Comparison of ENCODE assay signal across 11 cellular contexts in the genomic region with DNA sequence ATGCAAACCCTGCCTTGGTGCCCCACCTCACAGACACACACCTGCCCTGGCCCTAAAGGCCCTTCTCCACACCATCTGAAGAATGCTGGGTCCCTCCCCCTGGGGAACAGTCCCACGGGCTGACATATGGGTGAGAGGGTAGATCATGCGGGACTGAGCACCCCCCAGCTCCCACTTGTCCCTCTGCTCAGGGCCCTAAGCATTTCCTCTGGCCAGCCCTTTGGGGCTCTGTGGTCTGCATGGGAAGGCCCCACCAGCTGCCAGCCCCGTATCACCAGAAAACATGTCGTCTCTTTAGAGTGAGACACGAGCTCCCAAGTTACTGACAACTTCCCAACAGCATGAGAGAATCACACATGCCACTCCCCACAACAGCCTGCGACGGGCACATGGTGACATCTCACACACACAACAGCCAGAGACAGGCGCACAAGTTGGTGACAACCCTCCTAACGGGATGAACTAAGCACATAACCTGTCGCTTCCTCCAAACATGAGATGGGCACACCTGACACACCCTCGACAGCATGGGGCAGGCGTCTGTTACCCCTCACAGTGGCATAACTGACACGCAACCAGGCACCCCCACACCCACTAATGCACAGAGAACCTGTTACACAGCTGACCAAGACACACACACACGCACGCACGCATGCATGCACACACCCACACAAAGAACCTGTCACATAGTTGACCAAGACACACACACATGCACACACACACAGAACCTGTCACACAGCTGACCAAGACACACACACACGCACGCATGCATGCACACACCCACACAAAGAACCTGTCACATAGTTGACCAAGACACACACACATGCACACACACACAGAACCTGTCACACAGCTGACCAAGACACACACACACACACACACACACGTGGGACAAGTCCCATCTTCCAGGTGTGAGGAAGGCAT. TPM values are rescaled to one million over a fixed set of nuclear protein-coding genes. Genes with fewer than 3 reads are reported as not detected.
A peak's percentile ranks its signal among the peaks of the same experiment; 100 is the strongest.
DNase-seq lines count a peak whose midpoint lies in the region; ATAC-seq, FAIRE-seq and TF ChIP-seq lines count a peak whose summit lies in the region.
"Had no signal": no experiment of that assay in that cellular context is flagged by ENCODE, and none has a peak within 500 bp of the region (broad histone marks: within the 10 kb centered on the region; RNA-seq: fewer than 3 reads in every experiment).

No MANE protein-coding gene starts in this region.

- no peaks in the 10 kb centered on the region for H3K9me3 ChIP-seq in BLaER1
- H3K9me3 ChIP-seq in kidney (ENCODE audit: control insufficient read depth in 1 of 2, low read length in 2 of 2), result no peaks in the 10 kb centered on the region
- no peaks in the 10 kb centered on the region for H3K9me3 ChIP-seq in sigmoid colon
- H3K9me3 ChIP-seq: neutrophil had no signal

- TF ChIP-seq EP300 in sigmoid colon (IDR thresholded peaks at IDR 0.05), result no peak

- peaks cover 100% of the 10 kb centered on the region for H4K20me1 ChIP-seq in BLaER1

- DNase-seq in astrocyte of the hippocampus (ENCODE audit: low read depth, low spot score) (peak; percentile 4), kidney (no peak), sigmoid colon (no peak), DMS79 (lab: John Stamatoyannopoulos, UW) (no peak), midbrain (lab: John Stamatoyannopoulos, UW) (no peak), MV-4-11 (lab: John Stamatoyannopoulos, UW) (no peak)
- DNase-seq: activated CD8-positive, alpha-beta T cell treated with anti-CD3 and anti-CD28 coated beads, Interleukin-2, amount 10 ng/mL, durations not matched to agents 7 days and 5 days had no signal

- H3K36me3 ChIP-seq in BLaER1, result peaks cover 23% of the 10 kb centered on the region
- no peaks in the 10 kb centered on the region for H3K36me3 ChIP-seq in kidney (ENCODE audit: control insufficient read depth in 1 of 2, insufficient read depth in 2 of 2, low read length in 2 of 2)
- peaks cover 0 to 10% (median 5%) of the 10 kb centered on the region in 4 donors for H3K36me3 ChIP-seq in sigmoid colon
- H3K36me3 ChIP-seq: neutrophil had no signal

- H3K4me1 ChIP-seq in BLaER1, result peaks cover 100% of the 10 kb centered on the region
- peaks cover 47 to 74% of the 10 kb centered on the region in 2 donors for H3K4me1 ChIP-seq in kidney (ENCODE audit: control insufficient read depth in 1 of 2, insufficient read depth in 1 of 2, low read depth in 1 of 2, low read length in 2 of 2)
- peaks cover 0 to 93% (median 88%) of the 10 kb centered on the region in 4 donors for H3K4me1 ChIP-seq in sigmoid colon

- intact Hi-C loops in kidney (cut with DNase I) (no loop called here), sigmoid colon (cut with DNase I) (no loop called here)

- H3K27me3 ChIP-seq in BLaER1 (no peaks in the 10 kb centered on the region), sigmoid colon (no peaks in the 10 kb centered on the region)

- H3K9ac ChIP-seq in BLaER1 (peak overlapping the region; percentile 53; the same call in 1 of the 2 replicates), kidney (ENCODE audit: low read length in 2 of 2) (peak overlapping the region in 1 of 2 donors; percentile 61)

- TF ChIP-seq CTCF in kidney (IDR thresholded peaks at IDR 0.05; ENCODE audit: borderline replicate concordance, extremely low read depth, insufficient read depth), result no peak
- TF ChIP-seq CTCF in sigmoid colon (IDR thresholded peaks at IDR 0.05), result no peak

- FAIRE-seq in kidney (lab: Jason Lieb, UNC), result no peak
- FAIRE-seq: frontal cortex had no signal

- 72 to 78% methylated on average over 19 of the region's 19 CpGs for WGBS in sigmoid colon, 2 donors

- peak overlapping the region; percentile 76 for H3K27ac ChIP-seq in BLaER1
- peak overlapping the region; percentile 69 to 76 for H3K27ac ChIP-seq in kidney (ENCODE audit: low read depth in 2 of 2, low read length in 2 of 2)
- peak overlapping the region; percentile 96 to 98 (median 97) for H3K27ac ChIP-seq in sigmoid colon
- H3K27ac ChIP-seq: neutrophil had no signal

- ATAC-seq in HG03432 (IDR thresholded peaks at IDR 0.05; ENCODE audit: unreplicated experiment), result no peak
- ATAC-seq: activated CD8-positive, alpha-beta T cell treated with anti-CD3 and anti-CD28 coated beads, Interleukin-2, amount 10 ng/mL, durations not matched to agents 7 days and 5 days had no signal

- peak overlapping the region; percentile 92 for H3K4me2 ChIP-seq in BLaER1

- no peak for TF ChIP-seq POLR2A in sigmoid colon (IDR thresholded peaks at IDR 0.05)

- H3K4me3 ChIP-seq in BLaER1 (0 out of 2 replicates have a peak overlapping the region, but pooled peaks have one; percentile 7), kidney (ENCODE audit: low read length in 2 of 2) (no peak overlapping the region), sigmoid colon (peak overlapping the region in 1 of 4 donors; percentile 11)

RNA-seq across cellular contexts. Expression of gene AHDC1, which starts 41.2 kb away (rescaled TPM):
- total RNA-seq in kidney, result 48.2 TPM
- 8.5 TPM for polyA plus RNA-seq in kidney (ENCODE audit: insufficient read depth, low read depth, low replicate concordance)
- total RNA-seq in sigmoid colon, result 10 to 100 TPM; 10.9 to 34.1 (median 14.3) TPM
- polyA plus RNA-seq in sigmoid colon, result 10 to 100 TPM in 1 of 3 donors, 1 to 10 TPM in 2; 1.8 to 17.4 (median 2.1) TPM
